29 cellular contexts compared by ENCODE assay signal in the genomic region with DNA sequence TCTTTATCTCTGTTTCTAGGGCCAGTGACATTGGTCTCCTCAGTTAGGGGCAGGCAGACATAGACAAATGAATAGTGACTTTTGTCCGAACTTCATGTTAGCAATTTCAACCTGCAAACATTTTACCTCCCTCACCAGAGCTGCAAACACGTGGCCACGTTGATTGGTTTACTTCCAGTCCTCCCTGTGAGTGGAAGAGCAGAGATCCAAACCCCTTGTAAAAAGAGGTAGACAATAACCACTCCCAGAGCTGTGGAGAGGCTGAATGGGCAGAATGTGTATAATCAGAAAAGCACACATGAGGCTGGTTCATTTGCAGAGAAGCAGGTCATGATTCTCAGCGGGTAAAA. TPM values are rescaled to one million over a fixed set of nuclear protein-coding genes. Genes with fewer than 3 reads are reported as not detected.
A peak's percentile ranks its signal among the peaks of the same experiment; 100 is the strongest.
DNase-seq lines count a peak whose midpoint lies in the region; ATAC-seq and TF ChIP-seq lines count a peak whose summit lies in the region.
"Had no signal": no experiment of that assay in that cellular context is flagged by ENCODE, and none has a peak within 500 bp of the region (broad histone marks: within the 10 kb centered on the region; RNA-seq: fewer than 3 reads in every experiment).

No MANE protein-coding gene starts in this region.

- no peak for TF ChIP-seq CTCF in chondrocyte (IDR thresholded peaks at IDR 0.05)
- no peak for TF ChIP-seq CTCF in osteocyte (IDR thresholded peaks at IDR 0.05)

- H3K36me3 ChIP-seq in BLaER1 treated with 17β-estradiol and CSF1 and Interleukin-3, amounts not matched to agents 10 nM and 100 nM, result peaks cover 0 to 28% (median 9%) of the 10 kb centered on the region in 11 experiments; a peak in 11 of 22 replicates
- H3K36me3 ChIP-seq: gastrocnemius medialis, ovary, SJCRH30, WERI-Rb-1 had no signal

- peaks cover 9 to 36% (median 20%) of the 10 kb centered on the region in 10 experiments for H3K4me1 ChIP-seq in BLaER1 treated with 17β-estradiol and CSF1 and Interleukin-3, amounts not matched to agents 10 nM and 100 nM

- H3K36me3 Mint-ChIP-seq in chondrocyte (ENCODE audit: low read depth) (peaks cover 7% of the 10 kb centered on the region), osteocyte (ENCODE audit: unreplicated experiment) (peaks cover 12% of the 10 kb centered on the region)
- H3K36me3 Mint-ChIP-seq: natural killer cell treated with Interleukin-12 subunit alpha and Interleukin-12 subunit beta and Interleukin-15 and Interleukin-18, amount 100 ng/mL, for 72 hours had no signal

- no peak overlapping the region for H3K27ac ChIP-seq in BLaER1 treated with 17β-estradiol and CSF1 and Interleukin-3, amounts not matched to agents 10 nM and 100 nM
- H3K27ac ChIP-seq: gastrocnemius medialis, KMS-11, ovary, SJCRH30, skin epidermis, WERI-Rb-1 had no signal

- DNase-seq in NCI-H146 treated with DMSO at 0.1 percent for 48 hours (lab: John Stamatoyannopoulos, UW; ENCODE audit: unreplicated experiment), result peak; percentile 94
- no peak for DNase-seq in chondrocyte (ENCODE audit: low spot score)
- no peak for DNase-seq in osteocyte (ENCODE audit: extremely low spot score, unreplicated experiment)
- no peak for DNase-seq in NCI-H524 treated with DMSO at 0.1 percent for 48 hours (lab: John Stamatoyannopoulos, UW)
- no peak for DNase-seq in kidney glomerular epithelial cell (lab: John Stamatoyannopoulos, UW)
- DNase-seq: activated CD4-positive, alpha-beta T cell treated with anti-CD3 and anti-CD28 coated beads for 4 hours; activated naive CD4-positive, alpha-beta T cell treated with anti-CD3 and anti-CD28 coated beads, Interleukin-2, amount 50 U/mL, for 16 hours; AML-193; CD8-positive, alpha-beta memory T cell; DMS 273 treated with DMSO at 0.1 percent for 48 hours; gastrocnemius medialis; H7; MM.1S; mucosa of descending colon; NCI-H526; ovary; SJCRH30; stimulated activated naive B cell treated with anti-CD40 and anti-IgM and Interleukin-4, amounts not matched to agents 10 μg/mL and 1 μg/mL and 100 μg/mL, for 72 hours; SW 1271; T-helper 9 cell; WERI-Rb-1 had no signal

- H3K9me3 Mint-ChIP-seq in chondrocyte (ENCODE audit: low read depth) (no peaks in the 10 kb centered on the region), osteocyte (ENCODE audit: unreplicated experiment) (no peaks in the 10 kb centered on the region)
- H3K9me3 Mint-ChIP-seq: activated T-helper 2 cell treated with anti-CD3 and anti-CD28 coated beads, Interferon-gamma antibody, Interleukin-2, Interleukin-4, amounts not matched to agents 10 μg/mL and 5 μg/mL and 100 μg/mL, durations not matched to agents 14 hours and 24 hours and 36 hours; natural killer cell treated with Interleukin-12 subunit alpha and Interleukin-12 subunit beta and Interleukin-15 and Interleukin-18, amount 100 ng/mL, for 72 hours had no signal

- peaks cover 14 to 38% (median 29%) of the 10 kb centered on the region in 11 experiments for H3K9me3 ChIP-seq in BLaER1 treated with 17β-estradiol and CSF1 and Interleukin-3, amounts not matched to agents 10 nM and 100 nM (replicated peaks in 1 of 11)
- H3K9me3 ChIP-seq: gastrocnemius medialis, mucosa of descending colon, ovary, SJCRH30 had no signal

- no peak overlapping the region; a peak in 1 of 22 replicates for H3K9ac ChIP-seq in BLaER1 treated with 17β-estradiol and CSF1 and Interleukin-3, amounts not matched to agents 10 nM and 100 nM
- H3K9ac ChIP-seq: KMS-11 had no signal

- H3K27ac Mint-ChIP-seq in chondrocyte (ENCODE audit: unreplicated experiment) (peak overlapping the region; percentile 4), osteocyte (ENCODE audit: unreplicated experiment) (peak overlapping the region; percentile 1)
- H3K27ac Mint-ChIP-seq: activated T-helper 2 cell treated with anti-CD3 and anti-CD28 coated beads, Interferon-gamma antibody, Interleukin-2, Interleukin-4, amounts not matched to agents 10 μg/mL and 5 μg/mL and 100 μg/mL, durations not matched to agents 14 hours and 24 hours and 36 hours; CD8-positive, alpha-beta memory T cell; natural killer cell treated with Interleukin-12 subunit alpha and Interleukin-12 subunit beta and Interleukin-15 and Interleukin-18, amount 100 ng/mL, for 72 hours; stimulated activated naive B cell treated with anti-CD40 and anti-IgM and Interleukin-4, amounts not matched to agents 10 μg/mL and 1 μg/mL and 100 μg/mL, for 72 hours had no signal

- no peak for ATAC-seq in GM21528 (IDR thresholded peaks at IDR 0.05; ENCODE audit: low FRiP score, unreplicated experiment)
- ATAC-seq: gastrocnemius medialis; GM12878; mucosa of descending colon; natural killer cell treated with Interleukin-12 subunit alpha and Interleukin-12 subunit beta and Interleukin-15 and Interleukin-18, amount 100 ng/mL, for 72 hours; stimulated activated naive B cell treated with anti-CD40 and anti-IgM and Interleukin-4, amounts not matched to agents 10 μg/mL and 1 μg/mL and 100 μg/mL, for 72 hours had no signal

- H3K4me3 Mint-ChIP-seq in chondrocyte (ENCODE audit: unreplicated experiment) (no peak overlapping the region), osteocyte (ENCODE audit: unreplicated experiment) (no peak overlapping the region)
- H3K4me3 Mint-ChIP-seq: natural killer cell treated with Interleukin-12 subunit alpha and Interleukin-12 subunit beta and Interleukin-15 and Interleukin-18, amount 100 ng/mL, for 72 hours; stimulated activated naive B cell treated with anti-CD40 and anti-IgM and Interleukin-4, amounts not matched to agents 10 μg/mL and 1 μg/mL and 100 μg/mL, for 72 hours had no signal

- H3K4me1 Mint-ChIP-seq in chondrocyte (ENCODE audit: low read depth), result peaks cover 92% of the 10 kb centered on the region
- H3K4me1 Mint-ChIP-seq in osteocyte (ENCODE audit: unreplicated experiment), result peaks cover 78% of the 10 kb centered on the region
- H3K4me1 Mint-ChIP-seq: CD8-positive, alpha-beta memory T cell had no signal

- peaks cover 0 to 64% (median 22%) of the 10 kb centered on the region in 11 experiments; a peak in 12 of 22 replicates for H4K20me1 ChIP-seq in BLaER1 treated with 17β-estradiol and CSF1 and Interleukin-3, amounts not matched to agents 10 nM and 100 nM

- no peak overlapping the region for H3K4me3 ChIP-seq in BLaER1 treated with 17β-estradiol and CSF1 and Interleukin-3, amounts not matched to agents 10 nM and 100 nM
- H3K4me3 ChIP-seq: gastrocnemius medialis, GM12878, lung, mucosa of descending colon, ovary, SJCRH30, skin epidermis had no signal

- H3K27me3 Mint-ChIP-seq in chondrocyte (ENCODE audit: low read depth), result no peaks in the 10 kb centered on the region
- H3K27me3 Mint-ChIP-seq in osteocyte (ENCODE audit: unreplicated experiment), result no peaks in the 10 kb centered on the region
- H3K27me3 Mint-ChIP-seq: natural killer cell treated with Interleukin-12 subunit alpha and Interleukin-12 subunit beta and Interleukin-15 and Interleukin-18, amount 100 ng/mL, for 72 hours had no signal

- H3K27me3 ChIP-seq in BLaER1 treated with 17β-estradiol and CSF1 and Interleukin-3, amounts not matched to agents 10 nM and 100 nM, result no peaks in the 10 kb centered on the region
- H3K27me3 ChIP-seq: gastrocnemius medialis, ovary, SJCRH30 had no signal

- peak overlapping the region in 6 of 11 experiments; percentile 0 to 37 (median 17); a peak in 5 of 22 replicates for H3K4me2 ChIP-seq in BLaER1 treated with 17β-estradiol and CSF1 and Interleukin-3, amounts not matched to agents 10 nM and 100 nM
- H3K4me2 ChIP-seq: KMS-11 had no signal

RNA-seq across cellular contexts. Expression of gene CTIF, which starts 31.1 kb away (rescaled TPM):
- total RNA-seq in chondrocyte (173 to 236 TPM (median 184 TPM) in 3 replicates), osteocyte (169 and 172 TPM in 2 replicates)
